ENCODE assay signal across 2 cellular contexts in the genomic region with DNA sequence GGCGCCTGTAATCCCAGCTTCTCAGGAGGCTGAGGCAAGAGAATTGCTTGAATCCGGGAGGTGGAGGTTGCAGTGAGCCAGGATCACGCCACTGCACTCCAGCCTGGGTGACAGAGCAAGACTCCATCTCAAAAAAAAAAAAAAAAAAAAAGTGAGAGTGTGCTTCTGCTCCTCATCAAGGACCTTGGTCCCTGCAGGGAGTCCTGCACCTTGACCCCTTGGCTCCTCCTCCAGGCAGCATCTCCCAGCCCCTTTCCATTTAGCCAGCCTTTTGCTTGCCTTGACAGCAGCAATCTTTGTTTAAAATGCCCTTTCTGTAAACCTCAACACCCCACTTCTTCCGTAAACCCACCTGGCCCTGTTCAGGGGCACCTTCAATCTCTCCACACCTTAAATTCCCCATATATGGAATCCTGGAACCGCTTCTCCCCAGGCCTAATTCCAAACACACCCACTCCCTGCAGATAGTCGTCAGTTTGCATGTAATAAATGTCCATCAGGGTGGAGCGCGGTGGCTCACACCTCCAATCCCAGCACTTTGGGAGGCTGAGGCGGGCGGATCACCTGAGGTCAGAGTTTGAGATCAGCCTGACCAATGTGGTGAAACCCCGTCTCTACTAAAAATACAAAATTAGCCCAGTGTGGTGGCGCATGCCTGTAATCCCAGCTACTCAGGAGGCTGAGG.
A peak's percentile ranks its signal among the peaks of the same experiment; 100 is the strongest.
TF ChIP-seq lines count a peak whose summit lies in the region.
"Not testable (repeated sequence)": the region's sequence is repeated elsewhere in the genome, so short reads cannot be mapped to it uniquely, and the experiment has no call there.

No MANE protein-coding gene starts in this region.

TF ChIP-seq in K562, 482 proteins besides CTCF, POLR2A, EP300 and RAD21:
- TF ChIP-seq NR2C1 (IDR thresholded peaks at IDR 0.05) = peak; percentile 40; the same call in 1 of the 2 replicates
- not testable (repeated sequence) for TF ChIP-seq NR2C1 (tag; IDR thresholded peaks at IDR 0.05)

TF ChIP-seq in HepG2, 621 proteins besides CTCF, POLR2A, EP300 and RAD21:
- peak; percentile 36; the same call in 1 of the 2 replicates for TF ChIP-seq HNF4G (IDR thresholded peaks at IDR 0.05; ENCODE audit: borderline replicate concordance, low read depth, low read length)
- not testable (repeated sequence) for TF ChIP-seq HNF4G (CRISPR knock-in tag; IDR thresholded peaks at IDR 0.05; ENCODE audit: borderline replicate concordance, low read depth)
- TF ChIP-seq HNF4A (CRISPR knock-in tag; IDR thresholded peaks at IDR 0.05) = peak; percentile 72
- TF ChIP-seq, protein P1, sequence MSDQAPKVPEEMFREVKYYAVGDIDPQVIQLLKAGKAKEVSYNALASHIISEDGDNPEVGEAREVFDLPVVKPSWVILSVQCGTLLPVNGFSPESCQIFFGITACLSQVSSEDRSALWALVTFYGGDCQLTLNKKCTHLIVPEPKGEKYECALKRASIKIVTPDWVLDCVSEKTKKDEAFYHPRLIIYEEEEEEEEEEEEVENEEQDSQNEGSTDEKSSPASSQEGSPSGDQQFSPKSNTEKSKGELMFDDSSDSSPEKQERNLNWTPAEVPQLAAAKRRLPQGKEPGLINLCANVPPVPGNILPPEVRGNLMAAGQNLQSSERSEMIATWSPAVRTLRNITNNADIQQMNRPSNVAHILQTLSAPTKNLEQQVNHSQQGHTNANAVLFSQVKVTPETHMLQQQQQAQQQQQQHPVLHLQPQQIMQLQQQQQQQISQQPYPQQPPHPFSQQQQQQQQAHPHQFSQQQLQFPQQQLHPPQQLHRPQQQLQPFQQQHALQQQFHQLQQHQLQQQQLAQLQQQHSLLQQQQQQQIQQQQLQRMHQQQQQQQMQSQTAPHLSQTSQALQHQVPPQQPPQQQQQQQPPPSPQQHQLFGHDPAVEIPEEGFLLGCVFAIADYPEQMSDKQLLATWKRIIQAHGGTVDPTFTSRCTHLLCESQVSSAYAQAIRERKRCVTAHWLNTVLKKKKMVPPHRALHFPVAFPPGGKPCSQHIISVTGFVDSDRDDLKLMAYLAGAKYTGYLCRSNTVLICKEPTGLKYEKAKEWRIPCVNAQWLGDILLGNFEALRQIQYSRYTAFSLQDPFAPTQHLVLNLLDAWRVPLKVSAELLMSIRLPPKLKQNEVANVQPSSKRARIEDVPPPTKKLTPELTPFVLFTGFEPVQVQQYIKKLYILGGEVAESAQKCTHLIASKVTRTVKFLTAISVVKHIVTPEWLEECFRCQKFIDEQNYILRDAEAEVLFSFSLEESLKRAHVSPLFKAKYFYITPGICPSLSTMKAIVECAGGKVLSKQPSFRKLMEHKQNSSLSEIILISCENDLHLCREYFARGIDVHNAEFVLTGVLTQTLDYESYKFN (CRISPR knock-in tag; conservative IDR thresholded peaks at IDR 0.05) = 0 out of 2 replicates have a peak, but pooled peaks have one; percentile 33
- TF ChIP-seq, protein P2, sequence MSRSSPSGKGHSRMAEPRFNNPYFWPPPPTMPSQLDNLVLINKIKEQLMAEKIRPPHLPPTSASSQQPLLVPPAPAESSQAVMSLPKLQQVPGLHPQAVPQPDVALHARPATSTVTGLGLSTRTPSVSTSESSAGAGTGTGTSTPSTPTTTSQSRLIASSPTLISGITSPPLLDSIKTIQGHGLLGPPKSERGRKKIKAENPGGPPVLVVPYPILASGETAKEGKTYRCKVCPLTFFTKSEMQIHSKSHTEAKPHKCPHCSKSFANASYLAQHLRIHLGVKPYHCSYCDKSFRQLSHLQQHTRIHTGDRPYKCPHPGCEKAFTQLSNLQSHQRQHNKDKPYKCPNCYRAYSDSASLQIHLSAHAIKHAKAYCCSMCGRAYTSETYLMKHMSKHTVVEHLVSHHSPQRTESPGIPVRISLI (CRISPR knock-in tag; IDR thresholded peaks at IDR 0.05; ENCODE audit: borderline replicate concordance) = peak; percentile 86
